In genomic region chr11:257766-258493, GRCh38 we compare ENCODE assay signal across 1 cellular context.
TF ChIP-seq lines count a peak whose summit lies in the region.

No MANE protein-coding gene starts in this region.

TF ChIP-seq in SK-N-SH, 30 proteins besides CTCF, POLR2A, EP300 and RAD21 (continued from another document):
- TF ChIP-seq REST (IDR thresholded peaks at IDR 0.05; ENCODE audit: low read depth, low read length): no peak
- TF ChIP-seq NRF1 (IDR thresholded peaks at IDR 0.05; ENCODE audit: low read depth, low read length): no peak
- TF ChIP-seq NFIC (IDR thresholded peaks at IDR 0.05; ENCODE audit: borderline replicate concordance): no peak
- no peak for TF ChIP-seq PBX3 (IDR thresholded peaks at IDR 0.05)
- TF ChIP-seq RCOR1 (IDR thresholded peaks at IDR 0.05; ENCODE audit: low read length): no peak
- TF ChIP-seq EZH2phosphoT487 (IDR thresholded peaks at IDR 0.05; ENCODE audit: borderline replicate concordance, low read depth): no peak
- no peak for TF ChIP-seq GATA2 (CRISPR knock-in tag; IDR thresholded peaks at IDR 0.05)
- TF ChIP-seq ELF1 (IDR thresholded peaks at IDR 0.05): no peak
- TF ChIP-seq RXRA (IDR thresholded peaks at IDR 0.05; ENCODE audit: borderline replicate concordance, low read depth): no peak
- TF ChIP-seq MAX (IDR thresholded peaks at IDR 0.05; ENCODE audit: low read depth): no peak
- TF ChIP-seq FOSL2 (IDR thresholded peaks at IDR 0.05; ENCODE audit: borderline replicate concordance, low read depth): no peak
- no peak for TF ChIP-seq ZBTB33 (IDR thresholded peaks at IDR 0.05; ENCODE audit: borderline replicate concordance, low read depth)
- no peak for TF ChIP-seq JUND (IDR thresholded peaks at IDR 0.05)
- no peak for TF ChIP-seq USF1 (IDR thresholded peaks at IDR 0.05; ENCODE audit: borderline replicate concordance, low read depth)
- TF ChIP-seq FOXJ3 (CRISPR knock-in tag; IDR thresholded peaks at IDR 0.05): no peak
TF ChIP-seq in SK-N-SH: peak in this region for 0.
